In the genomic region with DNA sequence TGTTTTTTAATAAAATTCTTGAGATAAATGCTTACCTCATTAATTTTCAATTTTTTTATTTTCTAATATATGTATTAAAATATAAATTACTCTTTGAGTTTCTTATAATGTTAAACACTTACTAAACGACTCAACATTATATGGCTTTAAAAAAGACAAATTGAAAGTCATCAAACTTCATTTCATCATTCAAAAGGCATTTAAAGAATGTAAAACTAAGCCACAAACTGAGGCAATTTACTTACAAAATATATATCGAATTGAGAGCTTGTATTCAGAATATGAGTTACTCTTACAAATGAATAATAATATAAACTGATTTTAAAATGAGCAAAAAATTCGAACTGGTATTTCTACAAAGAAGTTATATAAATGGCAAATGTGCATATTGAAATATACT, we compare ENCODE assay signal across 25 cellular contexts.
"Had no signal": no experiment of that assay in that cellular context is flagged by ENCODE, and none has a peak within 500 bp of the region (broad histone marks: within the 10 kb centered on the region; RNA-seq: fewer than 3 reads in every experiment).

No MANE protein-coding gene starts in this region.

- H3K4me2 ChIP-seq: smooth muscle cell had no signal

- H3K4me1 Mint-ChIP-seq: activated CD4-positive, alpha-beta memory T cell treated with anti-CD3 and anti-CD28 coated beads, Interleukin-2, amount 10 ng/mL, durations not matched to agents 7 days and 5 days; activated CD4-positive, alpha-beta T cell treated with anti-CD3 and anti-CD28 coated beads, Interleukin-2, amount 10 ng/mL, durations not matched to agents 7 days and 5 days; activated T-helper 17 cell treated with anti-CD3 and anti-CD28 coated beads, Interleukin-2, amount 50 U/mL, for 72 hours; central memory CD8-positive, alpha-beta T cell had no signal

- ATAC-seq: activated T-cell treated with anti-CD3 and anti-CD28 coated beads, Interleukin-2, amount 50 U/mL, for 4 hours; activated T-helper 17 cell treated with anti-CD3 and anti-CD28 coated beads, Interleukin-2, amount 50 U/mL, for 72 hours; heart right ventricle; sciatic nerve; upper lobe of right lung had no signal

- FAIRE-seq: bronchial epithelial cell had no signal

- H3K4me1 ChIP-seq: heart right ventricle, left ventricle myocardium inferior, suprapubic skin, tibial artery, upper lobe of right lung had no signal

- H3K4me3 ChIP-seq: heart right ventricle, left ventricle myocardium inferior, ovary, smooth muscle cell, suprapubic skin, tibial artery, upper lobe of right lung had no signal

- H3K27me3 ChIP-seq: heart right ventricle, ovary, suprapubic skin, tibial artery, upper lobe of right lung had no signal

- DNase-seq: activated CD4-positive, alpha-beta memory T cell treated with anti-CD3 and anti-CD28 coated beads, Interleukin-2, amount 10 ng/mL, durations not matched to agents 7 days and 5 days; activated CD4-positive, alpha-beta T cell treated with anti-CD3 and anti-CD28 coated beads, Interleukin-2, amount 10 ng/mL, durations not matched to agents 7 days and 5 days; activated CD4-positive, CD25-positive, alpha-beta regulatory T cell treated with anti-CD3 and anti-CD28 coated beads, Interleukin-2, amount 50 U/mL, for 72 hours; activated gamma-delta T cell treated with Interleukin-2 at 50 U/mL for 16 hours; activated naive CD4-positive, alpha-beta T cell treated with anti-CD3 and anti-CD28 coated beads, Interleukin-2, amount 50 U/mL, for 16 hours; activated T-cell treated with anti-CD3 and anti-CD28 coated beads, Interleukin-2, amount 50 U/mL, for 4 hours; effector CD8-positive, alpha-beta T cell; heart right ventricle; left ventricle myocardium inferior; retina; stimulated activated CD4-positive, alpha-beta T cell treated with anti-CD3 and anti-CD28 coated beads, Interleukin-1b, Interleukin-23, amount 100 ng/mL, for 48 hours; stimulated activated naive CD4-positive, alpha-beta T cell; T-helper 9 cell; tibial artery; upper lobe of right lung; WERI-Rb-1 had no signal

- H3K9me3 ChIP-seq: left ventricle myocardium inferior, ovary, suprapubic skin, tibial artery, upper lobe of right lung had no signal

- H3K27ac Mint-ChIP-seq: activated CD4-positive, alpha-beta memory T cell treated with anti-CD3 and anti-CD28 coated beads, Interleukin-2, amount 10 ng/mL, durations not matched to agents 7 days and 5 days; activated CD4-positive, alpha-beta T cell treated with anti-CD3 and anti-CD28 coated beads, Interleukin-2, amount 10 ng/mL, durations not matched to agents 7 days and 5 days; activated T-helper 17 cell treated with anti-CD3 and anti-CD28 coated beads, Interleukin-2, amount 50 U/mL, for 72 hours; nephron; progenitor cell of endocrine pancreas had no signal

- H3K27me3 Mint-ChIP-seq: activated CD4-positive, alpha-beta memory T cell treated with anti-CD3 and anti-CD28 coated beads, Interleukin-2, amount 10 ng/mL, durations not matched to agents 7 days and 5 days; activated CD4-positive, alpha-beta T cell treated with anti-CD3 and anti-CD28 coated beads, Interleukin-2, amount 10 ng/mL, durations not matched to agents 7 days and 5 days; activated T-helper 17 cell treated with anti-CD3 and anti-CD28 coated beads, Interleukin-2, amount 50 U/mL, for 72 hours; central memory CD8-positive, alpha-beta T cell; progenitor cell of endocrine pancreas had no signal

- H3K36me3 ChIP-seq: heart right ventricle, left ventricle myocardium inferior, ovary, suprapubic skin, tibial artery, upper lobe of right lung, WERI-Rb-1 had no signal

- H3K27ac ChIP-seq: heart right ventricle, left ventricle myocardium inferior, ovary, suprapubic skin, tibial artery, upper lobe of right lung, WERI-Rb-1 had no signal

- H3K4me3 Mint-ChIP-seq: activated CD4-positive, alpha-beta memory T cell treated with anti-CD3 and anti-CD28 coated beads, Interleukin-2, amount 10 ng/mL, durations not matched to agents 7 days and 5 days; activated CD4-positive, alpha-beta T cell treated with anti-CD3 and anti-CD28 coated beads, Interleukin-2, amount 10 ng/mL, durations not matched to agents 7 days and 5 days; activated T-cell treated with anti-CD3 and anti-CD28 coated beads, Interleukin-2, amount 50 U/mL, for 4 hours; activated T-helper 17 cell treated with anti-CD3 and anti-CD28 coated beads, Interleukin-2, amount 50 U/mL, for 72 hours; central memory CD8-positive, alpha-beta T cell; nephron had no signal
